In the genomic region with DNA sequence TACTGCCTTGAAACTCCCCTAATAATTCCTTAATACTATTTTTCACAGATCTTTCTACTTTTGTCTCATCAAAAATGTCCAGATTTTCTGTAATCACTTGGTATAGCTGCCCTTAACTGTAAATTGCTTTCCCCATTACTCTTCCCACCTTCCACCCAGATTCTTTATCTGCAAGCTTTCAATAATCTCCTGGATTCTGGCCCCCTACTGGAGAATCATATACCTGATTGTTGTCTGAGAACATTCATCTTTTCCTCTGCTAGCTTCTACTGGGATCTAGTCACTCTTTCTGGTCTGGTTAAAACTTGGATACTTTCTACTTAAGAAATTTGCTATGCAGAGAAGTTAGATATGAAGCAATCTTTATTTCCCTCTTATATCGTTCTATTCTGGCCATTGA, we compare ENCODE assay signal across 1 cellular context.
TF ChIP-seq lines count a peak whose summit lies in the region.

No MANE protein-coding gene starts in this region.

TF ChIP-seq in SK-N-SH, 30 proteins besides CTCF, POLR2A, EP300 and RAD21 (continued from another document):
- TF ChIP-seq MEF2A (IDR thresholded peaks at IDR 0.05; ENCODE audit: borderline replicate concordance, low read depth) (no peak), YY1 (IDR thresholded peaks at IDR 0.05; ENCODE audit: low read depth) (no peak), CHD2 (IDR thresholded peaks at IDR 0.05; ENCODE audit: low read length, partially characterized antibody) (no peak), TAF1 (IDR thresholded peaks at IDR 0.05; ENCODE audit: borderline replicate concordance, low read depth, low read length) (no peak), SMC3 (IDR thresholded peaks at IDR 0.05; ENCODE audit: low read depth, low read length) (no peak), TCF12 (IDR thresholded peaks at IDR 0.05) (no peak)
- TF ChIP-seq, protein P1, sequence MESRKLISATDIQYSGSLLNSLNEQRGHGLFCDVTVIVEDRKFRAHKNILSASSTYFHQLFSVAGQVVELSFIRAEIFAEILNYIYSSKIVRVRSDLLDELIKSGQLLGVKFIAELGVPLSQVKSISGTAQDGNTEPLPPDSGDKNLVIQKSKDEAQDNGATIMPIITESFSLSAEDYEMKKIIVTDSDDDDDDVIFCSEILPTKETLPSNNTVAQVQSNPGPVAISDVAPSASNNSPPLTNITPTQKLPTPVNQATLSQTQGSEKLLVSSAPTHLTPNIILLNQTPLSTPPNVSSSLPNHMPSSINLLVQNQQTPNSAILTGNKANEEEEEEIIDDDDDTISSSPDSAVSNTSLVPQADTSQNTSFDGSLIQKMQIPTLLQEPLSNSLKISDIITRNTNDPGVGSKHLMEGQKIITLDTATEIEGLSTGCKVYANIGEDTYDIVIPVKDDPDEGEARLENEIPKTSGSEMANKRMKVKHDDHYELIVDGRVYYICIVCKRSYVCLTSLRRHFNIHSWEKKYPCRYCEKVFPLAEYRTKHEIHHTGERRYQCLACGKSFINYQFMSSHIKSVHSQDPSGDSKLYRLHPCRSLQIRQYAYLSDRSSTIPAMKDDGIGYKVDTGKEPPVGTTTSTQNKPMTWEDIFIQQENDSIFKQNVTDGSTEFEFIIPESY (IDR thresholded peaks at IDR 0.05; ENCODE audit: borderline replicate concordance, low read depth): no peak
